Comparison of ENCODE assay signal across 6 cellular contexts in the genomic region with DNA sequence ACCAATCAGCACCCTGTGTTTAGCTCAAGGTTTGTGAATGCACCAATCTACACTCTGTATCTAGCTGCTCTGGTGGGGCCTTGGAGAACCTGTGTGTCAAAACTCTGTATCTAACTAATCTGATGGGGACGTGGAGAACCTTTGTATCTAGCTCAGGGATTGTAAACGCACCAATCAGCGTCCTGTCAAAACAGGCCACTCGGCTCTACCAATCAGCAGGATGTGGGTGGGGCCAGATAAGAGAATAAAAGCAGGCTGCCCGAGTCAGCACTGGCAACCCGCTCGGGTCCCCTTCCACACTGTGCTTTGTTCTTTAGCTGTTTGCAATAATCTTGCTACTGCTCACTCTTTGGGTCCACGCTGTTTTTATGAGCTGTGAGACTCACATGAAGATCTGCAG.
DNase-seq lines count a peak whose midpoint lies in the region; ATAC-seq and TF ChIP-seq lines count a peak whose summit lies in the region.
"Not testable (repeated sequence)": the region's sequence is repeated elsewhere in the genome, so short reads cannot be mapped to it uniquely, and the experiment has no call there.

No MANE protein-coding gene starts in this region.

- intact Hi-C loops in activated CD8-positive, alpha-beta T cell treated with anti-CD3 and anti-CD28 coated beads for 36 hours (cut with micrococcal nuclease); activated T-helper 2 cell treated with anti-CD3 and anti-CD28 coated beads, Interferon-gamma antibody, Interleukin-2, Interleukin-4, amounts not matched to agents 10 μg/mL and 5 μg/mL and 100 μg/mL, durations not matched to agents 14 hours and 24 hours and 36 hours (cut with micrococcal nuclease); dendritic cell treated with granulocyte-macrophage colony-stimulating factor and Interleukin-4, amounts not matched to agents 40 ng/mL and 50 ng/mL, for 4 days (cut with micrococcal nuclease): not testable (repeated sequence)

- not testable (repeated sequence) for ATAC-seq in activated CD8-positive, alpha-beta T cell treated with anti-CD3 and anti-CD28 coated beads for 36 hours

- DNase-seq in GDM1 (lab: John Stamatoyannopoulos, UW), result peak; percentile 21
- DNase-seq in activated CD8-positive, alpha-beta T cell treated with anti-CD3 and anti-CD28 coated beads for 36 hours; activated T-helper 2 cell treated with anti-CD3 and anti-CD28 coated beads, Interferon-gamma antibody, Interleukin-2, Interleukin-4, amounts not matched to agents 10 μg/mL and 5 μg/mL and 100 μg/mL, durations not matched to agents 14 hours and 24 hours and 36 hours (ENCODE audit: low spot score); neural crest cell (ENCODE audit: low read depth, low spot score): not testable (repeated sequence)

- peaks cover 100% of the 10 kb centered on the region for H3K36me3 ChIP-seq in KOPT-K1 (ENCODE audit: insufficient read depth, low read length)

- not testable (repeated sequence) for TF ChIP-seq CTCF in activated CD8-positive, alpha-beta T cell treated with anti-CD3 and anti-CD28 coated beads for 36 hours (IDR thresholded peaks at IDR 0.05); neural crest cell (conservative IDR thresholded peaks at IDR 0.05)

- H3K9me3 ChIP-seq in KOPT-K1 (ENCODE audit: insufficient read depth, low read length, poor library complexity, severe bottlenecking), result not testable (repeated sequence)

- peaks cover 42% of the 10 kb centered on the region for H3K36me3 Mint-ChIP-seq in activated CD8-positive, alpha-beta T cell treated with anti-CD3 and anti-CD28 coated beads for 36 hours (ENCODE audit: low read depth)
- peaks cover 57% of the 10 kb centered on the region for H3K36me3 Mint-ChIP-seq in activated T-helper 2 cell treated with anti-CD3 and anti-CD28 coated beads, Interferon-gamma antibody, Interleukin-2, Interleukin-4, amounts not matched to agents 10 μg/mL and 5 μg/mL and 100 μg/mL, durations not matched to agents 14 hours and 24 hours and 36 hours (ENCODE audit: low read depth)
- peaks cover 38% of the 10 kb centered on the region for H3K36me3 Mint-ChIP-seq in dendritic cell treated with granulocyte-macrophage colony-stimulating factor and Interleukin-4, amounts not matched to agents 40 ng/mL and 50 ng/mL, for 4 days (ENCODE audit: low read depth)
- H3K36me3 Mint-ChIP-seq in neural crest cell (ENCODE audit: low read depth), result peaks cover 24% of the 10 kb centered on the region

- CTCF ChIA-PET in activated CD8-positive, alpha-beta T cell treated with anti-CD3 and anti-CD28 coated beads for 36 hours (lab: Charles Lee), result not testable (repeated sequence)

- H3K4me1 Mint-ChIP-seq in activated CD8-positive, alpha-beta T cell treated with anti-CD3 and anti-CD28 coated beads for 36 hours (ENCODE audit: low read depth); dendritic cell treated with granulocyte-macrophage colony-stimulating factor and Interleukin-4, amounts not matched to agents 40 ng/mL and 50 ng/mL, for 4 days (ENCODE audit: low read depth); neural crest cell: not testable (repeated sequence)
- peaks cover 15% of the 10 kb centered on the region for H3K4me1 Mint-ChIP-seq in activated T-helper 2 cell treated with anti-CD3 and anti-CD28 coated beads, Interferon-gamma antibody, Interleukin-2, Interleukin-4, amounts not matched to agents 10 μg/mL and 5 μg/mL and 100 μg/mL, durations not matched to agents 14 hours and 24 hours and 36 hours (ENCODE audit: low read depth)

- POLR2A ChIA-PET in activated CD8-positive, alpha-beta T cell treated with anti-CD3 and anti-CD28 coated beads for 36 hours (lab: Charles Lee), result interaction anchor here (1.3 to 1.8 kb wide), 2 partner anchors 44 to 50 kb away, joined by 3 to 4 read pairs; no protein-coding TSS in a partner anchor

- not testable (repeated sequence) for H3K27me3 Mint-ChIP-seq in activated CD8-positive, alpha-beta T cell treated with anti-CD3 and anti-CD28 coated beads for 36 hours; activated T-helper 2 cell treated with anti-CD3 and anti-CD28 coated beads, Interferon-gamma antibody, Interleukin-2, Interleukin-4, amounts not matched to agents 10 μg/mL and 5 μg/mL and 100 μg/mL, durations not matched to agents 14 hours and 24 hours and 36 hours (ENCODE audit: low read depth); dendritic cell treated with granulocyte-macrophage colony-stimulating factor and Interleukin-4, amounts not matched to agents 40 ng/mL and 50 ng/mL, for 4 days; neural crest cell (ENCODE audit: low read depth)

- H3K9me3 Mint-ChIP-seq in activated CD8-positive, alpha-beta T cell treated with anti-CD3 and anti-CD28 coated beads for 36 hours; activated T-helper 2 cell treated with anti-CD3 and anti-CD28 coated beads, Interferon-gamma antibody, Interleukin-2, Interleukin-4, amounts not matched to agents 10 μg/mL and 5 μg/mL and 100 μg/mL, durations not matched to agents 14 hours and 24 hours and 36 hours; dendritic cell treated with granulocyte-macrophage colony-stimulating factor and Interleukin-4, amounts not matched to agents 40 ng/mL and 50 ng/mL, for 4 days; neural crest cell: not testable (repeated sequence)

- peak overlapping the region; percentile 16 for H3K27ac Mint-ChIP-seq in activated CD8-positive, alpha-beta T cell treated with anti-CD3 and anti-CD28 coated beads for 36 hours
- H3K27ac Mint-ChIP-seq in activated T-helper 2 cell treated with anti-CD3 and anti-CD28 coated beads, Interferon-gamma antibody, Interleukin-2, Interleukin-4, amounts not matched to agents 10 μg/mL and 5 μg/mL and 100 μg/mL, durations not matched to agents 14 hours and 24 hours and 36 hours, result peak overlapping the region; percentile 67
- H3K27ac Mint-ChIP-seq in dendritic cell treated with granulocyte-macrophage colony-stimulating factor and Interleukin-4, amounts not matched to agents 40 ng/mL and 50 ng/mL, for 4 days, result peak overlapping the region; percentile 37
- H3K27ac Mint-ChIP-seq in neural crest cell (ENCODE audit: unreplicated experiment), result peak overlapping the region; percentile 92

- H3K27ac ChIP-seq in KOPT-K1 (ENCODE audit: low read depth, low read length, poor library complexity, severe bottlenecking), result peak overlapping the region; percentile 20

- not testable (repeated sequence) for H3K4me3 Mint-ChIP-seq in activated CD8-positive, alpha-beta T cell treated with anti-CD3 and anti-CD28 coated beads for 36 hours; activated T-helper 2 cell treated with anti-CD3 and anti-CD28 coated beads, Interferon-gamma antibody, Interleukin-2, Interleukin-4, amounts not matched to agents 10 μg/mL and 5 μg/mL and 100 μg/mL, durations not matched to agents 14 hours and 24 hours and 36 hours (ENCODE audit: low read depth); dendritic cell treated with granulocyte-macrophage colony-stimulating factor and Interleukin-4, amounts not matched to agents 40 ng/mL and 50 ng/mL, for 4 days; neural crest cell

Comparison
In these comparisons a context has a peak if more than half of its experiments do, and no peak if none do; other contexts are left out.
1. H3K27ac Mint-ChIP-seq: peak in every context shown above with its lines; median percentile 92 in neural crest cell; 67 in activated T-helper 2 cell treated with anti-CD3 and anti-CD28 coated beads, Interferon-gamma antibody, Interleukin-2, Interleukin-4, amounts not matched to agents 10 μg/mL and 5 μg/mL and 100 μg/mL, durations not matched to agents 14 hours and 24 hours and 36 hours; 37 in dendritic cell treated with granulocyte-macrophage colony-stimulating factor and Interleukin-4, amounts not matched to agents 40 ng/mL and 50 ng/mL, for 4 days; 16 in activated CD8-positive, alpha-beta T cell treated with anti-CD3 and anti-CD28 coated beads for 36 hours.